ENCODE assay signal across 23 cellular contexts in the genomic region with DNA sequence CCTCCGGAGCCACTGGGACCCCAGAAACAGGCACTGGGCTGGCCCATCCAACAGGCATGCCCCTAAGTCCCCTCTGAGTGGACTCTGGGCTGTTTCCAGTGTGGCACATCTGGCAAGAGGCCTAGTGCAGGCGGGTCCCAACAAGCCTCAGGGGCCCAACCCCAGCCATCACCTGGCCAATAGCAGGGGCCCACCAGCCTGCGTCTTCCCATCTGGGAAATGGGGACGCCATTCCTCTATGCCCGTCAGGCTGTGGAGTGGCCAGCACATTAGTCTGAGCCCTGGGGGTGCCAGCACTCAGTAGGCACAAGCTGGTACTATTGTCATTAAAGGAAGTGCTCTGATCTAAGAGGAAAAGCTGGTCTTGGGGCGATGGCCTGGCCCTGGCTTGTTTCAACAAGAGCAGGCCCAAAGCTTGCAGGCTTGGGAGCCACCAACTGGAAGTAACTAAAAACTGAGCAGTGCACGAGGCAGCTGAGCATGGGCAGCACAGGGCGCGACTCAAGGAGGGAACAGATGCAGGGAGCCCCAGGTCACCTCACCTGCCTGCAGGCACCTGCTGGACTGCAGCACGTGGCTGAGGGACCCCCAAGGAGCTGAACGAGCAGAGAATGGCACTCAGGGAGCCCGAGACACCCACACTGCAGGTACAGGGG. TPM values are rescaled to one million over a fixed set of nuclear protein-coding genes. Genes with fewer than 3 reads are reported as not detected.
DNase-seq lines count a peak whose midpoint lies in the region; ATAC-seq and TF ChIP-seq lines count a peak whose summit lies in the region.
"Had no signal": no experiment of that assay in that cellular context is flagged by ENCODE, and none has a peak within 500 bp of the region (broad histone marks: within the 10 kb centered on the region; RNA-seq: fewer than 3 reads in every experiment).

No MANE protein-coding gene starts in this region.

- POLR2A ChIA-PET in naive thymus-derived CD4-positive, alpha-beta T cell (lab: Charles Lee): interaction anchor here (0.9 kb wide), 1 partner anchor 13 kb away, joined by 4 read pairs; no protein-coding TSS in a partner anchor

- no peak for TF ChIP-seq CTCF in C4-2B (conservative IDR thresholded peaks at IDR 0.05)
- TF ChIP-seq CTCF in epithelial cell of esophagus (IDR thresholded peaks at IDR 0.05; ENCODE audit: insufficient read depth, low read depth, low read length, missing control alignments): no peak

- peaks cover 12 to 28% (median 18%) of the 10 kb centered on the region in 7 donors for H3K4me1 Mint-ChIP-seq in naive thymus-derived CD4-positive, alpha-beta T cell
- H3K4me1 Mint-ChIP-seq in T-helper 2 cell treated with Interferon-gamma antibody and Interleukin-4, amounts not matched to agents 5 μg/mL and 100 μg/mL, for 36 hours (ENCODE audit: low read depth): peaks cover 4% of the 10 kb centered on the region

- H3K27me3 Mint-ChIP-seq in naive thymus-derived CD4-positive, alpha-beta T cell: peaks cover 0 to 9% (median 0%) of the 10 kb centered on the region in 5 donors
- peaks cover under 1% of the 10 kb centered on the region for H3K27me3 Mint-ChIP-seq in T-helper 2 cell treated with Interferon-gamma antibody and Interleukin-4, amounts not matched to agents 5 μg/mL and 100 μg/mL, for 36 hours (ENCODE audit: low read depth)
- H3K27me3 Mint-ChIP-seq: CD4-positive, alpha-beta T cell had no signal

- H3K4me3 Mint-ChIP-seq in naive thymus-derived CD4-positive, alpha-beta T cell: peak overlapping the region in 2 of 10 donors; percentile 13 to 27
- no peak overlapping the region for H3K4me3 Mint-ChIP-seq in T-helper 2 cell treated with Interferon-gamma antibody and Interleukin-4, amounts not matched to agents 5 μg/mL and 100 μg/mL, for 36 hours
- H3K4me3 Mint-ChIP-seq: activated naive CD8-positive, alpha-beta T cell treated with anti-CD3 and anti-CD28 coated beads, Interleukin-2, amount 10 ng/mL, durations not matched to agents 7 days and 5 days; CD4-positive, alpha-beta T cell; dendritic cell treated with granulocyte-macrophage colony-stimulating factor and Interleukin-4, amounts not matched to agents 40 ng/mL and 50 ng/mL, for 4 days; mesothelial cell of epicardium had no signal

- peaks cover 0 to 6% (median 0%) of the 10 kb centered on the region in 5 donors for H3K36me3 Mint-ChIP-seq in naive thymus-derived CD4-positive, alpha-beta T cell
- peaks cover 4% of the 10 kb centered on the region for H3K36me3 Mint-ChIP-seq in T-helper 2 cell treated with Interferon-gamma antibody and Interleukin-4, amounts not matched to agents 5 μg/mL and 100 μg/mL, for 36 hours (ENCODE audit: low read depth)

- H3K9me3 ChIP-seq in naive thymus-derived CD4-positive, alpha-beta T cell (ENCODE audit: control insufficient read depth in 2 of 3, low read length in 3 of 3): peaks cover 0 to 10% (median 0%) of the 10 kb centered on the region in 3 experiments
- H3K9me3 ChIP-seq in GM23248 (ENCODE audit: low read depth) (no peaks in the 10 kb centered on the region), aorta (ENCODE audit: control insufficient read depth, low read length) (peaks cover 6% of the 10 kb centered on the region)

- no peak overlapping the region for H3K4me2 ChIP-seq in GM23248 (ENCODE audit: unreplicated experiment)
- H3K4me2 ChIP-seq: KMS-11 had no signal

- DNase-seq in NCI-H69 (lab: John Stamatoyannopoulos, UW) (peak; percentile 40), epithelial cell of esophagus (ENCODE audit: low read depth) (peak; percentile 70), GM23248 (no peak), aorta (no peak)
- DNase-seq in naive thymus-derived CD4-positive, alpha-beta T cell: no peak
- no peak for DNase-seq in T-helper 2 cell treated with Interferon-gamma antibody and Interleukin-4, amounts not matched to agents 5 μg/mL and 100 μg/mL, for 36 hours (ENCODE audit: low spot score)
- DNase-seq: activated naive CD8-positive, alpha-beta T cell treated with anti-CD3 and anti-CD28 coated beads, Interleukin-2, amount 10 ng/mL, durations not matched to agents 7 days and 5 days; brain microvascular endothelial cell; CD4-positive, alpha-beta T cell; DND-41; NCI-H1930; NCI-H524; spleen had no signal

- no peaks in the 10 kb centered on the region for H3K27me3 ChIP-seq in naive thymus-derived CD4-positive, alpha-beta T cell (ENCODE audit: control insufficient read depth in 2 of 2, insufficient read depth in 2 of 2, low read length in 2 of 2)
- no peaks in the 10 kb centered on the region for H3K27me3 ChIP-seq in GM23248 (replicated peaks; ENCODE audit: insufficient read depth)
- no peaks in the 10 kb centered on the region for H3K27me3 ChIP-seq in aorta (ENCODE audit: control insufficient read depth in 1 of 2, insufficient read depth in 2 of 2, low read length in 1 of 2)
- H3K27me3 ChIP-seq: brain microvascular endothelial cell, SJSA1 had no signal

- no peaks in the 10 kb centered on the region for H3K9me2 ChIP-seq in GM23248 (ENCODE audit: insufficient read depth)

- H3F3A ChIP-seq in GM23248 (ENCODE audit: insufficient read depth): no peaks in the 10 kb centered on the region

- WGBS in GM23248 (ENCODE audit: low coverage in 1 of 2, low lambda C conversion rate in 2 of 2, missing lambda C conversion rate in 2 of 2), 2 experiments: 58 to 61% methylated on average over 11 to 12 of the region's 12 CpGs
- 76 to 78% methylated on average over 12 of the region's 12 CpGs for WGBS in aorta, 2 donors

- peaks cover 0 to 13% of the 10 kb centered on the region in 2 donors for H3K4me1 ChIP-seq in naive thymus-derived CD4-positive, alpha-beta T cell (ENCODE audit: control insufficient read depth in 2 of 2, insufficient read depth in 2 of 2, low read length in 2 of 2)
- H3K4me1 ChIP-seq in GM23248 (ENCODE audit: insufficient read depth): no peaks in the 10 kb centered on the region
- no peaks in the 10 kb centered on the region for H3K4me1 ChIP-seq in aorta (ENCODE audit: control insufficient read depth in 1 of 2, insufficient read depth in 2 of 2, low read length in 2 of 2)
- H3K4me1 ChIP-seq: gastroesophageal sphincter, SJSA1 had no signal

- no peak overlapping the region for H3K9ac ChIP-seq in GM23248
- H3K9ac ChIP-seq: KMS-11 had no signal

- peak overlapping the region in 6 of 9 donors; percentile 40 to 78 (median 56) for H3K27ac Mint-ChIP-seq in naive thymus-derived CD4-positive, alpha-beta T cell
- no peak overlapping the region for H3K27ac Mint-ChIP-seq in T-helper 2 cell treated with Interferon-gamma antibody and Interleukin-4, amounts not matched to agents 5 μg/mL and 100 μg/mL, for 36 hours
- H3K27ac Mint-ChIP-seq: activated naive CD8-positive, alpha-beta T cell treated with anti-CD3 and anti-CD28 coated beads, Interleukin-2, amount 10 ng/mL, durations not matched to agents 7 days and 5 days; CD4-positive, alpha-beta T cell; dendritic cell treated with granulocyte-macrophage colony-stimulating factor and Interleukin-4, amounts not matched to agents 40 ng/mL and 50 ng/mL, for 4 days; mesothelial cell of epicardium had no signal

- H3K9me3 Mint-ChIP-seq in naive thymus-derived CD4-positive, alpha-beta T cell: peaks cover 0 to 25% (median 4%) of the 10 kb centered on the region in 11 donors
- peaks cover 6% of the 10 kb centered on the region for H3K9me3 Mint-ChIP-seq in T-helper 2 cell treated with Interferon-gamma antibody and Interleukin-4, amounts not matched to agents 5 μg/mL and 100 μg/mL, for 36 hours

- no peaks in the 10 kb centered on the region for H4K20me1 ChIP-seq in GM23248 (ENCODE audit: insufficient read depth)

- ATAC-seq in naive thymus-derived CD4-positive, alpha-beta T cell: no peak
- ATAC-seq in aorta (ENCODE audit: low FRiP score) (no peak), HG03175 (IDR thresholded peaks at IDR 0.05; ENCODE audit: unreplicated experiment) (no peak)
- ATAC-seq: gastroesophageal sphincter, HCT116 had no signal

- CTCF ChIA-PET in naive thymus-derived CD4-positive, alpha-beta T cell (lab: Charles Lee): interaction anchor here (0.6 to 1.1 kb wide), 2 partner anchors 9 to 165 kb away, joined by 3 read pairs; no protein-coding TSS in a partner anchor

- H3K79me2 ChIP-seq in GM23248 (ENCODE audit: insufficient read depth): no peaks in the 10 kb centered on the region

- H3K4me3 ChIP-seq in epithelial cell of esophagus (ENCODE audit: low read length): no peak overlapping the region
- no peak overlapping the region for H3K4me3 ChIP-seq in naive thymus-derived CD4-positive, alpha-beta T cell (ENCODE audit: low read length)
- no peak overlapping the region for H3K4me3 ChIP-seq in GM23248
- H3K4me3 ChIP-seq in aorta (ENCODE audit: low read length in 2 of 2): no peak overlapping the region
- H3K4me3 ChIP-seq: gastroesophageal sphincter, SJSA1, spleen had no signal

- intact Hi-C loops in naive thymus-derived CD4-positive, alpha-beta T cell (cut with micrococcal nuclease): no loop called here
- intact Hi-C loops in aorta (cut with DNase I): no loop called here

- no peak overlapping the region for H2AFZ ChIP-seq in GM23248

- in situ Hi-C loops in GM23248 (cut with MboI): no loop called here

- H3K27ac ChIP-seq in C4-2B (peak overlapping the region; percentile 71), GM23248 (no peak overlapping the region), aorta (ENCODE audit: low read depth in 1 of 2, low read length in 2 of 2) (no peak overlapping the region)
- no peak overlapping the region for H3K27ac ChIP-seq in naive thymus-derived CD4-positive, alpha-beta T cell (ENCODE audit: low read depth, low read length)
- H3K27ac ChIP-seq: brain microvascular endothelial cell, gastroesophageal sphincter, KMS-11, neutrophil, SJSA1, spleen had no signal

- H3K36me3 ChIP-seq in naive thymus-derived CD4-positive, alpha-beta T cell (ENCODE audit: control insufficient read depth in 2 of 3, insufficient read depth in 3 of 3, low read length in 3 of 3): no peaks in the 10 kb centered on the region
- no peaks in the 10 kb centered on the region for H3K36me3 ChIP-seq in GM23248 (ENCODE audit: low read depth)
- H3K36me3 ChIP-seq in aorta (ENCODE audit: control insufficient read depth in 1 of 2, insufficient read depth in 2 of 2, low read length in 1 of 2): no peaks in the 10 kb centered on the region
- H3K36me3 ChIP-seq: brain microvascular endothelial cell, gastroesophageal sphincter, neutrophil, SJSA1 had no signal

RNA-seq across cellular contexts. Expression of a gene that starts 8.4 kb away (rescaled TPM):
- 1 to 10 TPM in 1 of 5 experiments, under 1 TPM in 3, not detected in 1; 0.19 to 1.0 (median 0.32) TPM for total RNA-seq in naive thymus-derived CD4-positive, alpha-beta T cell
- polyA plus RNA-seq in naive thymus-derived CD4-positive, alpha-beta T cell: 1 to 10 TPM in 1 of 2 donors, under 1 TPM in 1; 0.51 to 1.0 TPM
- total RNA-seq in GM23248 (2014; rRNA removed; shearing (Covaris generic)): 1.4 TPM in 1 of 2 replicates, not detected in the other
- not detected in 2 replicates for polyA plus RNA-seq in GM23248 (2016; fragmentation: Nextera tagmentation; extraction: Ambion mirVana)
- total RNA-seq in aorta: under 1 TPM; 0.81 to 0.99 TPM
- polyA plus RNA-seq in aorta: 1 to 10 TPM in 1 of 2 donors, under 1 TPM in 1; 0.10 to 3.0 TPM
- total RNA-seq: SJSA1 had no signal
- polyA plus RNA-seq: AG04450 had no signal

Comparison
In these comparisons a context has a peak if more than half of its experiments do, and no peak if none do; other contexts are left out.
1. DNase-seq: peak in NCI-H69 (single experiment) and epithelial cell of esophagus (single experiment); none in naive thymus-derived CD4-positive, alpha-beta T cell (0 of 9), GM23248 (single experiment), T-helper 2 cell treated with Interferon-gamma antibody and Interleukin-4, amounts not matched to agents 5 μg/mL and 100 μg/mL, for 36 hours (single experiment) and aorta (0 of 2).